8 cellular contexts compared by ENCODE assay signal in the genomic region with DNA sequence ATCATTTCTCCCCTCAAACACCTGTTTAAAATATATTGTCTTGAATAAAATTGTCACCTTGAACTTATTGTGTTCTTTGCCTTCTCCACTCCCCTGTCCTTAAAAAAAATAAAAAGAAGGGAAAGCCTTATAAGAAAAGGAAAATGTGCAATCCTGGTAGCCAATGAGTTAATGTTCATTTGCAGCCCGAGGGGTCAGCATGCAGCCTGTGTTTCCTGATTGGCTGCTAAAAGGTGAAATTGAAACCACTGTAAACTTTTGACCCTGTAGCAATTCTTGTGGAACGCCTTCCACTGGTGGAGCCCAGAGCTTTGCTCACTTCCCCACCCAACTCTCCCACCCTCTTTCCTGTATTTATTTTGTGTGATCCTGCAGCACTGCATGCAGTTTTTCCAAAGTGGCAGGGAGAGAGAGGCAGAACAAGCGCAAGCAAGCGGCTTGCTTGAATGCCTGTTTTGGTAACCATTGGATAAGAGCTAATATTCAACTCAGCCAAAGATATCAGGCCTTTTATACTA.
A peak's percentile ranks its signal among the peaks of the same experiment; 100 is the strongest.
DNase-seq lines count a peak whose midpoint lies in the region; TF ChIP-seq lines count a peak whose summit lies in the region.

No MANE protein-coding gene starts in this region.

- DNase-seq in GM04504 (ENCODE audit: low read depth) (peak; percentile 53), NCI-H2107 treated with DMSO at 0.1 percent for 48 hours (lab: John Stamatoyannopoulos, UW; ENCODE audit: unreplicated experiment) (peak; percentile 64), fibroblast of villous mesenchyme (ENCODE audit: low read depth) (peak; percentile 93), DMS114 treated with DMSO at 0.1 percent for 48 hours (lab: John Stamatoyannopoulos, UW; ENCODE audit: unreplicated experiment) (no peak)
- DNase-seq in stimulated activated naive CD4-positive, alpha-beta T cell (lab: John Stamatoyannopoulos, UW), result no peak

- H3K9me3 ChIP-seq in HEK293 (ENCODE audit: control insufficient read depth, insufficient read depth, low read depth, low read length), result no peaks in the 10 kb centered on the region
- peaks cover 2% of the 10 kb centered on the region for H3K9me3 ChIP-seq in neuron (ENCODE audit: low read length)

- no peaks in the 10 kb centered on the region for H3K27me3 ChIP-seq in neuron (ENCODE audit: insufficient read depth, low read length)

- H2AFZ ChIP-seq in neuron (ENCODE audit: low read depth, low read length), result no peak overlapping the region

- CTCF ChIA-PET in HEK293 (lab: Yijun Ruan, JAX), result interaction anchor here (0.7 to 0.8 kb wide), 2 partner anchors 14 to 83 kb away, joined by 4 to 7 read pairs; no protein-coding TSS in a partner anchor

- peaks cover 20% of the 10 kb centered on the region for H3K4me1 ChIP-seq in HEK293 (ENCODE audit: control insufficient read depth, insufficient read depth, low read length)
- peaks cover 43% of the 10 kb centered on the region for H3K4me1 ChIP-seq in neuron (ENCODE audit: insufficient read depth, low read length)

- POLR2A ChIA-PET in HEK293 (lab: Yijun Ruan, JAX), result interaction anchor here (0.8 kb wide), 2 partner anchors 24 to 185 kb away, joined by 3 to 6 read pairs; no protein-coding TSS in a partner anchor

- no peak overlapping the region for H3K27ac ChIP-seq in HEK293 (ENCODE audit: extremely low read depth, low read depth, low read length)

- no peak overlapping the region; the same call in 1 of the 2 replicates for H3K4me3 ChIP-seq in HEK293 (ENCODE audit: low read depth, low read length)
- H3K4me3 ChIP-seq in WI38 (ENCODE audit: low read depth, low read length), result peak overlapping the region; percentile 35; the same call in 1 of the 2 replicates
- H3K4me3 ChIP-seq in fibroblast of villous mesenchyme (ENCODE audit: low read depth, low read length), result peak overlapping the region; percentile 32
- peak overlapping the region; percentile 28 for H3K4me3 ChIP-seq in neuron (ENCODE audit: low read length)

- TF ChIP-seq CTCF in HEK293 (tag by site-specific recombination; IDR thresholded peaks at IDR 0.05) (no peak), WI38 (IDR thresholded peaks at IDR 0.05; ENCODE audit: low read depth, low read length) (no peak), fibroblast of villous mesenchyme (IDR thresholded peaks at IDR 0.05; ENCODE audit: insufficient read depth, low read depth, low read length) (no peak)

- no peaks in the 10 kb centered on the region for H3K36me3 ChIP-seq in HEK293 (ENCODE audit: control insufficient read depth in 2 of 2, insufficient read depth in 1 of 2, low read length in 2 of 2)
- no peaks in the 10 kb centered on the region for H3K36me3 ChIP-seq in neuron (ENCODE audit: insufficient read depth, low read length)

TF ChIP-seq in HEK293, 187 proteins besides CTCF, POLR2A, EP300 and RAD21 (continues in another document):
- TF ChIP-seq ZNF335 (tag by site-specific recombination; conservative IDR thresholded peaks at IDR 0.05) (peak; percentile 76), ZNF571 (tag by site-specific recombination; IDR thresholded peaks at IDR 0.05) (no peak), SP2 (tag by site-specific recombination; IDR thresholded peaks at IDR 0.05) (peak; percentile 69), GLI4 (tag by site-specific recombination; IDR thresholded peaks at IDR 0.05) (no peak), ZBTB7A (tag by site-specific recombination; IDR thresholded peaks at IDR 0.05; ENCODE audit: low read depth) (no peak), ZNF624 (tag by site-specific recombination; IDR thresholded peaks at IDR 0.05) (no peak), ZSCAN30 (tag by site-specific recombination; IDR thresholded peaks at IDR 0.05) (no peak), WT1 (tag by site-specific recombination; IDR thresholded peaks at IDR 0.05) (no peak), ZFP69B (tag by site-specific recombination; IDR thresholded peaks at IDR 0.05) (peak; percentile 69), ZNF138 (tag by site-specific recombination; IDR thresholded peaks at IDR 0.05; ENCODE audit: borderline replicate concordance) (no peak), ZNF610 (tag by site-specific recombination; IDR thresholded peaks at IDR 0.05; ENCODE audit: borderline replicate concordance) (no peak), IKZF3 (tag by site-specific recombination; IDR thresholded peaks at IDR 0.05) (peak; percentile 7; the same call in 1 of the 2 replicates), ZNF768 (tag by site-specific recombination; IDR thresholded peaks at IDR 0.05) (no peak), KLF1 (tag by site-specific recombination; IDR thresholded peaks at IDR 0.05) (0 out of 2 replicates have a peak, but pooled peaks have one; percentile 12), PRDM1 (tag by site-specific recombination; IDR thresholded peaks at IDR 0.05) (peak; percentile 71), ZNF366 (tag by site-specific recombination; conservative IDR thresholded peaks at IDR 0.05) (peak; percentile 31; the same call in 1 of the 2 replicates), FEZF1 (tag by site-specific recombination; IDR thresholded peaks at IDR 0.05) (peak; percentile 96)
- TF ChIP-seq, protein P1, sequence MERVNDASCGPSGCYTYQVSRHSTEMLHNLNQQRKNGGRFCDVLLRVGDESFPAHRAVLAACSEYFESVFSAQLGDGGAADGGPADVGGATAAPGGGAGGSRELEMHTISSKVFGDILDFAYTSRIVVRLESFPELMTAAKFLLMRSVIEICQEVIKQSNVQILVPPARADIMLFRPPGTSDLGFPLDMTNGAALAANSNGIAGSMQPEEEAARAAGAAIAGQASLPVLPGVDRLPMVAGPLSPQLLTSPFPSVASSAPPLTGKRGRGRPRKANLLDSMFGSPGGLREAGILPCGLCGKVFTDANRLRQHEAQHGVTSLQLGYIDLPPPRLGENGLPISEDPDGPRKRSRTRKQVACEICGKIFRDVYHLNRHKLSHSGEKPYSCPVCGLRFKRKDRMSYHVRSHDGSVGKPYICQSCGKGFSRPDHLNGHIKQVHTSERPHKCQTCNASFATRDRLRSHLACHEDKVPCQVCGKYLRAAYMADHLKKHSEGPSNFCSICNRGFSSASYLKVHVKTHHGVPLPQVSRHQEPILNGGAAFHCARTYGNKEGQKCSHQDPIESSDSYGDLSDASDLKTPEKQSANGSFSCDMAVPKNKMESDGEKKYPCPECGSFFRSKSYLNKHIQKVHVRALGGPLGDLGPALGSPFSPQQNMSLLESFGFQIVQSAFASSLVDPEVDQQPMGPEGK (tag by site-specific recombination; IDR thresholded peaks at IDR 0.05), result 0 out of 2 replicates have a peak, but pooled peaks have one; percentile 20
- TF ChIP-seq, protein P2, sequence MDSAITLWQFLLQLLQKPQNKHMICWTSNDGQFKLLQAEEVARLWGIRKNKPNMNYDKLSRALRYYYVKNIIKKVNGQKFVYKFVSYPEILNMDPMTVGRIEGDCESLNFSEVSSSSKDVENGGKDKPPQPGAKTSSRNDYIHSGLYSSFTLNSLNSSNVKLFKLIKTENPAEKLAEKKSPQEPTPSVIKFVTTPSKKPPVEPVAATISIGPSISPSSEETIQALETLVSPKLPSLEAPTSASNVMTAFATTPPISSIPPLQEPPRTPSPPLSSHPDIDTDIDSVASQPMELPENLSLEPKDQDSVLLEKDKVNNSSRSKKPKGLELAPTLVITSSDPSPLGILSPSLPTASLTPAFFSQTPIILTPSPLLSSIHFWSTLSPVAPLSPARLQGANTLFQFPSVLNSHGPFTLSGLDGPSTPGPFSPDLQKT (IDR thresholded peaks at IDR 0.05; ENCODE audit: borderline replicate concordance, low read depth, low read length), result no peak
- TF ChIP-seq, protein P3, sequence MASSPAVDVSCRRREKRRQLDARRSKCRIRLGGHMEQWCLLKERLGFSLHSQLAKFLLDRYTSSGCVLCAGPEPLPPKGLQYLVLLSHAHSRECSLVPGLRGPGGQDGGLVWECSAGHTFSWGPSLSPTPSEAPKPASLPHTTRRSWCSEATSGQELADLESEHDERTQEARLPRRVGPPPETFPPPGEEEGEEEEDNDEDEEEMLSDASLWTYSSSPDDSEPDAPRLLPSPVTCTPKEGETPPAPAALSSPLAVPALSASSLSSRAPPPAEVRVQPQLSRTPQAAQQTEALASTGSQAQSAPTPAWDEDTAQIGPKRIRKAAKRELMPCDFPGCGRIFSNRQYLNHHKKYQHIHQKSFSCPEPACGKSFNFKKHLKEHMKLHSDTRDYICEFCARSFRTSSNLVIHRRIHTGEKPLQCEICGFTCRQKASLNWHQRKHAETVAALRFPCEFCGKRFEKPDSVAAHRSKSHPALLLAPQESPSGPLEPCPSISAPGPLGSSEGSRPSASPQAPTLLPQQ (tag by site-specific recombination; IDR thresholded peaks at IDR 0.05), result peak; percentile 83
- TF ChIP-seq, protein P4, sequence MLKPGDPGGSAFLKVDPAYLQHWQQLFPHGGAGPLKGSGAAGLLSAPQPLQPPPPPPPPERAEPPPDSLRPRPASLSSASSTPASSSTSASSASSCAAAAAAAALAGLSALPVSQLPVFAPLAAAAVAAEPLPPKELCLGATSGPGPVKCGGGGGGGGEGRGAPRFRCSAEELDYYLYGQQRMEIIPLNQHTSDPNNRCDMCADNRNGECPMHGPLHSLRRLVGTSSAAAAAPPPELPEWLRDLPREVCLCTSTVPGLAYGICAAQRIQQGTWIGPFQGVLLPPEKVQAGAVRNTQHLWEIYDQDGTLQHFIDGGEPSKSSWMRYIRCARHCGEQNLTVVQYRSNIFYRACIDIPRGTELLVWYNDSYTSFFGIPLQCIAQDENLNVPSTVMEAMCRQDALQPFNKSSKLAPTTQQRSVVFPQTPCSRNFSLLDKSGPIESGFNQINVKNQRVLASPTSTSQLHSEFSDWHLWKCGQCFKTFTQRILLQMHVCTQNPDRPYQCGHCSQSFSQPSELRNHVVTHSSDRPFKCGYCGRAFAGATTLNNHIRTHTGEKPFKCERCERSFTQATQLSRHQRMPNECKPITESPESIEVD (tag by site-specific recombination; IDR thresholded peaks at IDR 0.05), result peak; percentile 57; the same call in 1 of the 2 replicates

Comparison
In these comparisons a context has a peak if more than half of its experiments do, and no peak if none do; other contexts are left out.
1. DNase-seq: peak in GM04504 (single experiment), NCI-H2107 treated with DMSO at 0.1 percent for 48 hours (single experiment) and fibroblast of villous mesenchyme (single experiment); none in DMS114 treated with DMSO at 0.1 percent for 48 hours (single experiment) and stimulated activated naive CD4-positive, alpha-beta T cell (0 of 6).